In genomic region chr1:10598088-10598712, GRCh38 we compare ENCODE assay signal across 12 cellular contexts.
DNase-seq lines count a peak whose midpoint lies in the region; ATAC-seq and TF ChIP-seq lines count a peak whose summit lies in the region.
"Had no signal": no experiment of that assay in that cellular context is flagged by ENCODE, and none has a peak within 500 bp of the region (broad histone marks: within the 10 kb centered on the region; RNA-seq: fewer than 3 reads in every experiment).

No MANE protein-coding gene starts in this region.

- DNase-seq in COR-L47 (lab: John Stamatoyannopoulos, UW) (peak; percentile 52), SW480 (ENCODE audit: low spot score) (peak; percentile 11), medulla oblongata (ENCODE audit: extremely low spot score) (peak; percentile 61), gastrocnemius medialis (no peak), HuH-7.5 (ENCODE audit: low spot score) (no peak)
- no peak for DNase-seq in stimulated activated naive CD4-positive, alpha-beta T cell treated with Interleukin-2 at 50 U/mL for 16 hours (lab: John Stamatoyannopoulos, UW)
- DNase-seq: activated T-cell treated with anti-CD3 and anti-CD28 coated beads for 4 hours, NCI-H226, spleen, T-helper 17 cell had no signal

- peaks cover 11% of the 10 kb centered on the region; the same call in 1 of the 2 replicates for H3K36me3 ChIP-seq in Loucy (ENCODE audit: insufficient read depth, low read length)
- no peaks in the 10 kb centered on the region for H3K36me3 ChIP-seq in gastrocnemius medialis

- H3K4me1 ChIP-seq in Loucy (ENCODE audit: insufficient read depth, low read length, poor library complexity, severe bottlenecking) (peaks cover 5% of the 10 kb centered on the region), gastrocnemius medialis (no peaks in the 10 kb centered on the region)

- no peak for TF ChIP-seq POLR2A in gastrocnemius medialis (IDR thresholded peaks at IDR 0.05)

- no peaks in the 10 kb centered on the region for H3K9me3 ChIP-seq in Loucy (ENCODE audit: insufficient read depth, low read depth, low read length)
- H3K9me3 ChIP-seq in gastrocnemius medialis: no peaks in the 10 kb centered on the region
- H3K9me3 ChIP-seq: spleen had no signal

- H3K79me2 ChIP-seq in Loucy (ENCODE audit: insufficient read depth, low read length): no peaks in the 10 kb centered on the region

- no peaks in the 10 kb centered on the region for H3F3A ChIP-seq in Loucy (ENCODE audit: low read depth)

- H3K9me2 ChIP-seq in Loucy (replicated peaks; ENCODE audit: low read depth, low read length): no peaks in the 10 kb centered on the region

- intact Hi-C loops in gastrocnemius medialis (cut with DNase I; ENCODE audit: low total_unique reads): no loop called here

- in situ Hi-C loops in gastrocnemius medialis (cut with MboI; ENCODE audit: low sequenced_read_pairs in 4 of 4): no loop called here

- no peaks in the 10 kb centered on the region for H4K20me1 ChIP-seq in Loucy (ENCODE audit: insufficient read depth, low read length, poor library complexity, severe bottlenecking)

- 0 out of 2 replicates have a peak, but pooled peaks have one; percentile 9 for TF ChIP-seq CTCF in Loucy (conservative IDR thresholded peaks at IDR 0.05; ENCODE audit: low read length)
- TF ChIP-seq CTCF in gastrocnemius medialis (IDR thresholded peaks at IDR 0.05 in 4 of 5, conservative IDR thresholded peaks at IDR 0.05 in 1 of 5): no peak

- no peaks in the 10 kb centered on the region for H3K27me3 ChIP-seq in Loucy (ENCODE audit: insufficient read depth, low read length, poor library complexity, severe bottlenecking)
- no peaks in the 10 kb centered on the region for H3K27me3 ChIP-seq in gastrocnemius medialis
- H3K27me3 ChIP-seq: spleen had no signal

- no peak overlapping the region for H2AFZ ChIP-seq in Loucy (ENCODE audit: low read length)

- H3K27ac ChIP-seq in gastrocnemius medialis: no peak overlapping the region
- H3K27ac ChIP-seq: spleen had no signal

- no peak overlapping the region for H3K4me2 ChIP-seq in Loucy (ENCODE audit: low read depth, low read length, poor library complexity, severe bottlenecking)

- H3K9ac ChIP-seq in Loucy (ENCODE audit: low read depth, low read length, poor library complexity, severe bottlenecking): no peak overlapping the region

- H3K4me3 ChIP-seq in Loucy (ENCODE audit: low read length, poor library complexity, severe bottlenecking) (no peak overlapping the region), gastrocnemius medialis (no peak overlapping the region)
- H3K4me3 ChIP-seq: spleen had no signal

- no peak for ATAC-seq in gastrocnemius medialis
- no peak for ATAC-seq in HG02885 (IDR thresholded peaks at IDR 0.05; ENCODE audit: poor library complexity, unreplicated experiment)
- ATAC-seq: T-helper 17 cell had no signal

Comparison
In these comparisons a context has a peak if more than half of its experiments do, and no peak if none do; other contexts are left out.
1. DNase-seq: peak in COR-L47 (single experiment), SW480 (single experiment) and medulla oblongata (single experiment); none in gastrocnemius medialis (0 of 2), HuH-7.5 (single experiment) and stimulated activated naive CD4-positive, alpha-beta T cell treated with Interleukin-2 at 50 U/mL for 16 hours (single experiment).